8 cellular contexts compared by ENCODE assay signal in the genomic region with DNA sequence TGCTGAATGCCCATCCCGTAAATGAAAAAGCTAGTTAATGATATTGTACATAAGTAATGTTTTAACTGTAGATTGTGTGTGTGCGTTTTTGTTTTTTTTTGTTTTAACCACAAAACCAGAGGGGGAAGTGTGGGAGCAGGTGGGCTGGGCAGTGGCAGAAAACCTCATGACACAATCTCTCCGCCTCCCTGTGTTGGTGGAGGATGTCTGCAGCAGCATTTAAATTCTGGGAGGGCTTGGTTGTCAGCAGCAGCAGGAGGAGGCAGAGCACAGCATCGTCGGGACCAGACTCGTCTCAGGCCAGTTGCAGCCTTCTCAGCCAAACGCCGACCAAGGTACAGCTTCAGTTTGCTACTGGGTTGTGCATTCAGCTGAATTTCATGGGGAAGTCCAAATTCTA. TPM values are rescaled to one million over a fixed set of nuclear protein-coding genes. Genes with fewer than 3 reads are reported as not detected.
DNase-seq lines count a peak whose midpoint lies in the region; ATAC-seq and TF ChIP-seq lines count a peak whose summit lies in the region.

SPP1 (plus strand) TSS at position 249 of the 400 bp plus-strand sequence. CDS start 1,182 bp downstream, outside the sequence.

- no peaks in the 10 kb centered on the region for H3K36me3 ChIP-seq in heart left ventricle

- DNase-seq in heart left ventricle, result no peak
- DNase-seq in left ventricle myocardium superior, result no peak
- DNase-seq in RPMI8226, result peak; percentile 89
- DNase-seq in naive B cell, result peak; percentile 13
- no peak for DNase-seq in erythroblast (lab: John Stamatoyannopoulos, UW)
- no peak for DNase-seq in DMS114 treated with DMSO at 0.1 percent for 48 hours (lab: John Stamatoyannopoulos, UW; ENCODE audit: unreplicated experiment)

- TF ChIP-seq POLR2A in heart left ventricle (IDR thresholded peaks at IDR 0.05) (no peak), erythroblast (IDR thresholded peaks at IDR 0.05; ENCODE audit: low read length) (no peak)

- peaks cover 0 to 16% (median 0%) of the 10 kb centered on the region in 9 donors for H3K27me3 ChIP-seq in heart left ventricle

- no peaks in the 10 kb centered on the region for H3K9me3 ChIP-seq in heart left ventricle

- H3K27ac ChIP-seq in heart left ventricle, result no peak within 1 kb of the TSS
- peak within 1 kb of the TSS; percentile 22 for H3K27ac ChIP-seq in cingulate gyrus (ENCODE audit: low read depth, low read length)

- 30 to 48% (median 43%) methylated on average over 8 of the region's 8 CpGs for WGBS in heart left ventricle, 4 donors

- H3K4me1 ChIP-seq in heart left ventricle, result peaks cover 0 to 19% (median 0%) of the 10 kb centered on the region in 12 donors

- peaks cover 8 to 16% (median 11%) of the 10 kb centered on the region in 3 donors for H3K27me3 Mint-ChIP-seq in naive B cell

- H3K27ac Mint-ChIP-seq in naive B cell, result no peak within 1 kb of the TSS

- intact Hi-C loops in heart left ventricle (cut with DNase I) (loop anchor here in 6 of 10 donors (2.0 to 10.0 kb wide), 5 partner anchors 123 to 431 kb away; no protein-coding TSS in a partner anchor), left ventricle myocardium superior (cut with micrococcal nuclease) (loop anchor here (10.0 kb wide), 1 partner anchor 301 kb away; no protein-coding TSS in a partner anchor)

- H3K9me3 Mint-ChIP-seq in naive B cell, result no peaks in the 10 kb centered on the region

- peaks cover 4 to 9% (median 7%) of the 10 kb centered on the region in 3 donors for H3K4me1 Mint-ChIP-seq in naive B cell

- peak within 1 kb of the TSS in 5 of 8 donors; percentile 7 to 63 (median 41) for H3K4me3 Mint-ChIP-seq in naive B cell

- peak within 1 kb of the TSS in 1 of 12 donors; percentile 10 for H3K4me3 ChIP-seq in heart left ventricle

- no peaks in the 10 kb centered on the region for H3K36me3 Mint-ChIP-seq in naive B cell

- no peak for TF ChIP-seq CTCF in heart left ventricle (IDR thresholded peaks at IDR 0.05)

- ATAC-seq in heart left ventricle, result no peak
- ATAC-seq in left ventricle myocardium superior, result no peak
- peak; percentile 92 for ATAC-seq in HG03097 (IDR thresholded peaks at IDR 0.05; ENCODE audit: low FRiP score, unreplicated experiment)
- ATAC-seq in naive B cell (ENCODE audit: low read depth in 2 of 2), result peak; percentile 70 to 79

RNA-seq across cellular contexts. Expression of gene SPP1, which starts in this region (rescaled TPM):
- total RNA-seq in heart left ventricle (1,000 to 10,000 TPM in 1 of 9 donors, 10 to 100 TPM in 4, 1 to 10 TPM in 4; 6.4 to 1,074 (median 11.4) TPM), left ventricle myocardium superior (2.7 TPM)
- polyA plus RNA-seq in heart left ventricle (10 to 100 TPM in 1 of 2 donors, 1 to 10 TPM in 1; 1.6 to 42.9 TPM), naive B cell (ENCODE audit: low read depth in 6 of 6) (not detected)

Comparison
In these comparisons a context has a peak if more than half of its experiments do, and no peak if none do; other contexts are left out.
1. Peak in DNase-seq and ATAC-seq in naive B cell; RNA of the gene not detected or under 1 TPM.